ENCODE assay signal across 23 cellular contexts in the genomic region with DNA sequence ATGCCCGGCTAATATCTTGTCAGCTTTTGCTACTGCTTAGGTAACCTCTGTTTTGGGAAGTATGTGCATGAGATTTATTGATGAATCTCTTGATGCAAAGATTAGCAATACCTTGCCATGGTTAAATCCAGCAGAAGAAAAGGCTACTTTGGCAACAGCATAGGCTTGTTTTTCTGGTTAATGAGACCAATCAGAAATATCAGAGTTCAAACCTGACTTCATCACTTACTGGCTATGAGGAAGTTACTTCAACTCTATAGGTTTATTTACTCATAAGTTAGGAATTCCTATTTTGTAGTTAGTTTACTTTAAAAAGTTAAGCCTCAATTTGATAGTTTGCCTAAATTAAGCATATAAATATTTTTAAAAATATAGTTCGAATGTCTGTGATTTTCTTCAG.
DNase-seq lines count a peak whose midpoint lies in the region; ATAC-seq and TF ChIP-seq lines count a peak whose summit lies in the region.
"Had no signal": no experiment of that assay in that cellular context is flagged by ENCODE, and none has a peak within 500 bp of the region (broad histone marks: within the 10 kb centered on the region; RNA-seq: fewer than 3 reads in every experiment).

No MANE protein-coding gene starts in this region.

- H4K20me1 ChIP-seq in smooth muscle cell (ENCODE audit: low read depth): no peaks in the 10 kb centered on the region

- H3K36me3 ChIP-seq in heart left ventricle (peaks cover 0 to 12% (median 0%) of the 10 kb centered on the region in 9 donors), smooth muscle cell (ENCODE audit: low read depth) (no peaks in the 10 kb centered on the region)

- H3K27ac ChIP-seq in heart left ventricle: peak overlapping the region in 10 of 12 donors; percentile 5 to 93 (median 60)
- peak overlapping the region; percentile 84 for H3K27ac ChIP-seq in smooth muscle cell (ENCODE audit: low read depth)
- H3K27ac ChIP-seq: BLaER1 treated with 17β-estradiol and CSF1 and Interleukin-3, amounts not matched to agents 10 nM and 100 nM had no signal

- intact Hi-C loops in heart left ventricle (cut with DNase I) (loop anchor here in 3 of 10 donors (5.0 to 10.0 kb wide), 2 partner anchors 88 to 90 kb away; partner anchors contain the start of gene PDLIM5 (in 2 of the 3)), Right ventricle myocardium superior (cut with DNase I) (no loop called here)

- H3K9ac ChIP-seq in smooth muscle cell (ENCODE audit: low read depth): peak overlapping the region; percentile 21
- H3K9ac ChIP-seq: BLaER1 treated with 17β-estradiol and CSF1 and Interleukin-3, amounts not matched to agents 10 nM and 100 nM had no signal

- H3K4me1 ChIP-seq in heart left ventricle: peaks cover 4 to 69% (median 42%) of the 10 kb centered on the region in 12 donors
- H3K4me1 ChIP-seq in smooth muscle cell (ENCODE audit: low read depth): peaks cover 36% of the 10 kb centered on the region

- peaks cover 85% of the 10 kb centered on the region for H3K79me2 ChIP-seq in smooth muscle cell (ENCODE audit: low read depth)

- TF ChIP-seq CTCF in heart left ventricle (IDR thresholded peaks at IDR 0.05) (no peak), fibroblast of pulmonary artery (IDR thresholded peaks at IDR 0.05; ENCODE audit: low read length, missing control alignments) (no peak), smooth muscle cell (IDR thresholded peaks at IDR 0.05; ENCODE audit: borderline replicate concordance, insufficient read depth, poor library complexity, severe bottlenecking) (no peak)

- H3K27me3 ChIP-seq in heart left ventricle (no peaks in the 10 kb centered on the region), smooth muscle cell (ENCODE audit: low read depth) (no peaks in the 10 kb centered on the region)
- H3K27me3 ChIP-seq: BLaER1 treated with 17β-estradiol and CSF1 and Interleukin-3, amounts not matched to agents 10 nM and 100 nM had no signal

- H3K9me3 ChIP-seq in heart left ventricle (no peaks in the 10 kb centered on the region), smooth muscle cell (replicated peaks; ENCODE audit: low read depth) (no peaks in the 10 kb centered on the region)
- H3K9me3 ChIP-seq: BLaER1 treated with 17β-estradiol and CSF1 and Interleukin-3, amounts not matched to agents 10 nM and 100 nM had no signal

- ATAC-seq in heart left ventricle: no peak
- ATAC-seq in Right ventricle myocardium superior (ENCODE audit: poor library complexity): no peak
- ATAC-seq in SK-N-SH treated with all-trans-retinoic acid at 6 μM for 48 hours: peak; percentile 5; the same call in 1 of the 3 replicates
- no peak for ATAC-seq in GM18907 (IDR thresholded peaks at IDR 0.05; ENCODE audit: unreplicated experiment)
- ATAC-seq: activated CD4-positive, alpha-beta T cell treated with anti-CD3 and anti-CD28 coated beads for 36 hours; natural killer cell treated with Interleukin-12 subunit alpha and Interleukin-12 subunit beta and Interleukin-15 and Interleukin-18, amount 100 ng/mL, for 72 hours had no signal

- peaks cover 31% of the 10 kb centered on the region for H3F3A ChIP-seq in smooth muscle cell (ENCODE audit: low read depth)

- no peak overlapping the region for H2AFZ ChIP-seq in smooth muscle cell (ENCODE audit: low read depth)

- DNase-seq in heart left ventricle (no peak), Right ventricle myocardium superior (no peak), fibroblast of pulmonary artery (ENCODE audit: low read depth) (peak; percentile 31), smooth muscle cell (lab: John Stamatoyannopoulos, UW; ENCODE audit: unreplicated experiment) (no peak), COLO829 (ENCODE audit: low spot score) (no peak), ecto neural progenitor cell (ENCODE audit: low spot score) (no peak)
- DNase-seq: 8988T; activated CD4-positive, alpha-beta T cell treated with anti-CD3 and anti-CD28 coated beads for 36 hours; activated effector memory CD4-positive, alpha-beta T cell treated with anti-CD3 and anti-CD28 coated beads, Interleukin-2, amount 50 U/mL, for 16 hours; central memory CD4-positive, alpha-beta T cell; effector CD4-positive, alpha-beta T cell; GDM1; head of caudate nucleus; KG1; NCI-H2029; NK-92 treated with Interleukin-12 subunit alpha and Interleukin-12 subunit beta, amount 100 ng/mL, for 24 hours; posterior cingulate gyrus; stimulated activated CD4-positive, alpha-beta T cell treated with anti-CD3 and anti-CD28 coated beads, Interleukin-4, amount 100 ng/mL, for 24 hours had no signal

- WGBS in heart left ventricle, 4 donors: 65 to 75% (median 67%) methylated on average over 2 of the region's 2 CpGs
- 82% methylated on average over 2 of the region's 2 CpGs for WGBS in smooth muscle cell (ENCODE audit: low lambda C conversion rate)

- H3K4me3 ChIP-seq in heart left ventricle: no peak overlapping the region
- H3K4me3 ChIP-seq in fibroblast of pulmonary artery (replicated peaks; ENCODE audit: low read depth, low read length): no peak overlapping the region
- H3K4me3 ChIP-seq in smooth muscle cell: no peak overlapping the region
- H3K4me3 ChIP-seq: BLaER1 treated with 17β-estradiol and CSF1 and Interleukin-3, amounts not matched to agents 10 nM and 100 nM; skin epidermis had no signal

- no peak for TF ChIP-seq POLR2A in heart left ventricle (IDR thresholded peaks at IDR 0.05)

- H3K4me2 ChIP-seq in smooth muscle cell: peak overlapping the region; percentile 62
- H3K4me2 ChIP-seq: BLaER1 treated with 17β-estradiol and CSF1 and Interleukin-3, amounts not matched to agents 10 nM and 100 nM had no signal

TF ChIP-seq in SK-N-SH treated with all-trans-retinoic acid at 6 μM for 48 hours, 23 proteins besides CTCF, POLR2A, EP300 and RAD21 (continues in another document):
- no peak for TF ChIP-seq ARNTL (CRISPR knock-in tag; IDR thresholded peaks at IDR 0.05; ENCODE audit: borderline replicate concordance, low read depth)
- TF ChIP-seq, protein P1, sequence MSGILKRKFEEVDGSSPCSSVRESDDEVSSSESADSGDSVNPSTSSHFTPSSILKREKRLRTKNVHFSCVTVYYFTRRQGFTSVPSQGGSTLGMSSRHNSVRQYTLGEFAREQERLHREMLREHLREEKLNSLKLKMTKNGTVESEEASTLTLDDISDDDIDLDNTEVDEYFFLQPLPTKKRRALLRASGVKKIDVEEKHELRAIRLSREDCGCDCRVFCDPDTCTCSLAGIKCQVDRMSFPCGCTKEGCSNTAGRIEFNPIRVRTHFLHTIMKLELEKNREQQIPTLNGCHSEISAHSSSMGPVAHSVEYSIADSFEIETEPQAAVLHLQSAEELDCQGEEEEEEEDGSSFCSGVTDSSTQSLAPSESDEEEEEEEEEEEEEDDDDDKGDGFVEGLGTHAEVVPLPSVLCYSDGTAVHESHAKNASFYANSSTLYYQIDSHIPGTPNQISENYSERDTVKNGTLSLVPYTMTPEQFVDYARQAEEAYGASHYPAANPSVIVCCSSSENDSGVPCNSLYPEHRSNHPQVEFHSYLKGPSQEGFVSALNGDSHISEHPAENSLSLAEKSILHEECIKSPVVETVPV (CRISPR knock-in tag; IDR thresholded peaks at IDR 0.05): no peak
- TF ChIP-seq GLIS3 (CRISPR knock-in tag; IDR thresholded peaks at IDR 0.05): no peak
- no peak for TF ChIP-seq ESRRG (CRISPR knock-in tag; IDR thresholded peaks at IDR 0.05)
- no peak for TF ChIP-seq ZC3H10 (CRISPR knock-in tag; IDR thresholded peaks at IDR 0.05)
- TF ChIP-seq ZNF8 (CRISPR knock-in tag; IDR thresholded peaks at IDR 0.05): no peak
- no peak for TF ChIP-seq TOX (CRISPR knock-in tag; IDR thresholded peaks at IDR 0.05; ENCODE audit: borderline replicate concordance)
- no peak for TF ChIP-seq RARB (CRISPR knock-in tag; IDR thresholded peaks at IDR 0.05)
- TF ChIP-seq, protein P2, sequence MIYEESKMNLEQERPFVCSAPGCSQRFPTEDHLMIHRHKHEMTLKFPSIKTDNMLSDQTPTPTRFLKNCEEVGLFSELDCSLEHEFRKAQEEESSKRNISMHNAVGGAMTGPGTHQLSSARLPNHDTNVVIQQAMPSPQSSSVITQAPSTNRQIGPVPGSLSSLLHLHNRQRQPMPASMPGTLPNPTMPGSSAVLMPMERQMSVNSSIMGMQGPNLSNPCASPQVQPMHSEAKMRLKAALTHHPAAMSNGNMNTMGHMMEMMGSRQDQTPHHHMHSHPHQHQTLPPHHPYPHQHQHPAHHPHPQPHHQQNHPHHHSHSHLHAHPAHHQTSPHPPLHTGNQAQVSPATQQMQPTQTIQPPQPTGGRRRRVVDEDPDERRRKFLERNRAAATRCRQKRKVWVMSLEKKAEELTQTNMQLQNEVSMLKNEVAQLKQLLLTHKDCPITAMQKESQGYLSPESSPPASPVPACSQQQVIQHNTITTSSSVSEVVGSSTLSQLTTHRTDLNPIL (CRISPR knock-in tag; IDR thresholded peaks at IDR 0.05; ENCODE audit: low read depth): no peak
- no peak for TF ChIP-seq ZNF70 (CRISPR knock-in tag; IDR thresholded peaks at IDR 0.05)
- no peak for TF ChIP-seq ZFP3 (CRISPR knock-in tag; IDR thresholded peaks at IDR 0.05)
- no peak for TF ChIP-seq ISL1 (CRISPR knock-in tag; IDR thresholded peaks at IDR 0.05)
- no peak for TF ChIP-seq OSR1 (CRISPR knock-in tag; IDR thresholded peaks at IDR 0.05)
- TF ChIP-seq, protein P3, sequence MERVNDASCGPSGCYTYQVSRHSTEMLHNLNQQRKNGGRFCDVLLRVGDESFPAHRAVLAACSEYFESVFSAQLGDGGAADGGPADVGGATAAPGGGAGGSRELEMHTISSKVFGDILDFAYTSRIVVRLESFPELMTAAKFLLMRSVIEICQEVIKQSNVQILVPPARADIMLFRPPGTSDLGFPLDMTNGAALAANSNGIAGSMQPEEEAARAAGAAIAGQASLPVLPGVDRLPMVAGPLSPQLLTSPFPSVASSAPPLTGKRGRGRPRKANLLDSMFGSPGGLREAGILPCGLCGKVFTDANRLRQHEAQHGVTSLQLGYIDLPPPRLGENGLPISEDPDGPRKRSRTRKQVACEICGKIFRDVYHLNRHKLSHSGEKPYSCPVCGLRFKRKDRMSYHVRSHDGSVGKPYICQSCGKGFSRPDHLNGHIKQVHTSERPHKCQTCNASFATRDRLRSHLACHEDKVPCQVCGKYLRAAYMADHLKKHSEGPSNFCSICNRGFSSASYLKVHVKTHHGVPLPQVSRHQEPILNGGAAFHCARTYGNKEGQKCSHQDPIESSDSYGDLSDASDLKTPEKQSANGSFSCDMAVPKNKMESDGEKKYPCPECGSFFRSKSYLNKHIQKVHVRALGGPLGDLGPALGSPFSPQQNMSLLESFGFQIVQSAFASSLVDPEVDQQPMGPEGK (CRISPR knock-in tag; IDR thresholded peaks at IDR 0.05; ENCODE audit: borderline replicate concordance): no peak
- TF ChIP-seq CSDC2 (CRISPR knock-in tag; IDR thresholded peaks at IDR 0.05): no peak
- TF ChIP-seq SNAI2 (CRISPR knock-in tag; IDR thresholded peaks at IDR 0.05): no peak
